Comparison of ENCODE assay signal across 1 cellular context in the genomic region with DNA sequence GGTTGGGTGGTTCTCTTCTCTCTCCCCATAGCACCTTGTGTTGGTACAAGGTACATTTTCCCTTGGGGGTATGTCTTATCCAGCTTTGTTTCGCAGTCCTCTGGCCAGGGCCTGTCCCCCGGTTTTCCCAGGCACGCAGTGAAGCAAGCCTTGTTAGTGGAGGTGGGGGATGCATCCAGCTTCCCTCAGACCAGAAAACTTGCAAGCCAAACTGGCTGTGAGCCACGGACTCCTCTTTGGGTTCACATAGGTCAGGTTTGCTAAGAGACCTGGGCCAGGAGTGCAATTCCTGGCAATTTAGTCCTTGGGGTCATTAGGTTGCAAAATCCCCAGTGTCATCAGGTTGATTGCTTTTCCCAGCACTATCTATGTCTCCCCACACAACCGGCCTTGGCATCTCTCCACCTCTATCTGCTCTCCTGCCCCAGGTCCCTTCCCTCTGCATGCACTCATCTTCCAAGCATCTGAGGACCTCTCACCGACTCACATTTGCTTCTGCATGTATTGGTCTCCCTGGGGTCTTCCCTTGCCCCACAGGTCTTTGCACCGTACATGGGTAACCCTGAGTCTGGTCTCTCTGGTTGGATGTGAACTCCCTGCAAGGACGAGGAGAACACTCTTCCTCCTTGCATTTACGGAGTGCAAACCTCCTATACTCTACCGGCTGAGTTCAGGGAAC.
A peak's percentile ranks its signal among the peaks of the same experiment; 100 is the strongest.
TF ChIP-seq lines count a peak whose summit lies in the region.

No MANE protein-coding gene starts in this region.

TF ChIP-seq in HepG2, 621 proteins besides CTCF, POLR2A, EP300 and RAD21 (continued from another document):
- TF ChIP-seq, protein P1, sequence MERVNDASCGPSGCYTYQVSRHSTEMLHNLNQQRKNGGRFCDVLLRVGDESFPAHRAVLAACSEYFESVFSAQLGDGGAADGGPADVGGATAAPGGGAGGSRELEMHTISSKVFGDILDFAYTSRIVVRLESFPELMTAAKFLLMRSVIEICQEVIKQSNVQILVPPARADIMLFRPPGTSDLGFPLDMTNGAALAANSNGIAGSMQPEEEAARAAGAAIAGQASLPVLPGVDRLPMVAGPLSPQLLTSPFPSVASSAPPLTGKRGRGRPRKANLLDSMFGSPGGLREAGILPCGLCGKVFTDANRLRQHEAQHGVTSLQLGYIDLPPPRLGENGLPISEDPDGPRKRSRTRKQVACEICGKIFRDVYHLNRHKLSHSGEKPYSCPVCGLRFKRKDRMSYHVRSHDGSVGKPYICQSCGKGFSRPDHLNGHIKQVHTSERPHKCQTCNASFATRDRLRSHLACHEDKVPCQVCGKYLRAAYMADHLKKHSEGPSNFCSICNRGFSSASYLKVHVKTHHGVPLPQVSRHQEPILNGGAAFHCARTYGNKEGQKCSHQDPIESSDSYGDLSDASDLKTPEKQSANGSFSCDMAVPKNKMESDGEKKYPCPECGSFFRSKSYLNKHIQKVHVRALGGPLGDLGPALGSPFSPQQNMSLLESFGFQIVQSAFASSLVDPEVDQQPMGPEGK (CRISPR knock-in tag; IDR thresholded peaks at IDR 0.05): peak; percentile 34; the same call in 1 of the 2 replicates
- TF ChIP-seq EHMT2 (IDR thresholded peaks at IDR 0.05; ENCODE audit: borderline replicate concordance, low read depth, low read length) (no peak), ARNT2 (CRISPR knock-in tag; IDR thresholded peaks at IDR 0.05; ENCODE audit: low read depth) (no peak), ZBTB39 (CRISPR knock-in tag; IDR thresholded peaks at IDR 0.05) (no peak), FOXK2 (IDR thresholded peaks at IDR 0.05) (no peak), SIN3A (IDR thresholded peaks at IDR 0.05; ENCODE audit: borderline replicate concordance, low read depth, low read length) (no peak), HNF4G (IDR thresholded peaks at IDR 0.05; ENCODE audit: borderline replicate concordance, low read depth, low read length) (peak; percentile 71; the same call in 1 of the 2 replicates), HNF4G (CRISPR knock-in tag; IDR thresholded peaks at IDR 0.05; ENCODE audit: borderline replicate concordance, low read depth) (no peak), GRHL1 (CRISPR knock-in tag; conservative IDR thresholded peaks at IDR 0.05) (no peak), SNAPC5 (CRISPR knock-in tag; IDR thresholded peaks at IDR 0.05; ENCODE audit: borderline replicate concordance) (no peak), ZNF709 (CRISPR knock-in tag; IDR thresholded peaks at IDR 0.05) (no peak), TBX2 (CRISPR knock-in tag; IDR thresholded peaks at IDR 0.05; ENCODE audit: borderline replicate concordance) (peak; percentile 19; the same call in 1 of the 2 replicates), HNRNPL (IDR thresholded peaks at IDR 0.05; ENCODE audit: low read depth, low read length) (no peak), ZMYM4 (CRISPR knock-in tag; IDR thresholded peaks at IDR 0.05) (peak; percentile 39; the same call in 1 of the 2 replicates), MIXL1 (CRISPR knock-in tag; IDR thresholded peaks at IDR 0.05) (peak; percentile 12; the same call in 1 of the 2 replicates), KMT2B (CRISPR knock-in tag; IDR thresholded peaks at IDR 0.05) (no peak)
- TF ChIP-seq, protein P2, sequence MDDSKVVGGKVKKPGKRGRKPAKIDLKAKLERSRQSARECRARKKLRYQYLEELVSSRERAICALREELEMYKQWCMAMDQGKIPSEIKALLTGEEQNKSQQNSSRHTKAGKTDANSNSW (CRISPR knock-in tag; IDR thresholded peaks at IDR 0.05; ENCODE audit: borderline replicate concordance): no peak
